Comparison of ENCODE assay signal across 31 cellular contexts in genomic region chr17:79699386-79700036, GRCh38. TPM values are rescaled to one million over a fixed set of nuclear protein-coding genes. Genes with fewer than 3 reads are reported as not detected.
DNase-seq lines count a peak whose midpoint lies in the region; ATAC-seq and TF ChIP-seq lines count a peak whose summit lies in the region.
"Had no signal": no experiment of that assay in that cellular context is flagged by ENCODE, and none has a peak within 500 bp of the region (broad histone marks: within the 10 kb centered on the region; RNA-seq: fewer than 3 reads in every experiment).

No MANE protein-coding gene starts in this region.

- H3K36me3 ChIP-seq in upper lobe of right lung, result no peaks in the 10 kb centered on the region
- H3K36me3 ChIP-seq: ascending aorta, cardiac muscle cell, esophagus muscularis mucosa had no signal

- no peak overlapping the region for H3K4me3 Mint-ChIP-seq in stimulated activated naive CD8-positive, alpha-beta T cell treated with anti-CD3 and anti-CD28 coated beads, Interleukin-15, amount 100 ng/mL, for 72 hours
- H3K4me3 Mint-ChIP-seq in T-helper 17 cell, result no peak overlapping the region
- H3K4me3 Mint-ChIP-seq: activated naive CD8-positive, alpha-beta T cell treated with anti-CD3 and anti-CD28 coated beads, Interleukin-2, amount 10 ng/mL, durations not matched to agents 7 days and 5 days; B cell; immature natural killer cell; naive thymus-derived CD8-positive, alpha-beta T cell; type B pancreatic cell had no signal

- no peak overlapping the region for H3K4me3 ChIP-seq in upper lobe of right lung
- H3K4me3 ChIP-seq: A549, ascending aorta, cardiac muscle cell, esophagus muscularis mucosa had no signal

- ATAC-seq in stimulated activated naive CD8-positive, alpha-beta T cell treated with anti-CD3 and anti-CD28 coated beads, Interleukin-15, Interleukin-2, amounts not matched to agents 100 U/mL and 50 U/mL, for 24 hours, result peak; percentile 12
- no peak for ATAC-seq in stimulated activated naive CD8-positive, alpha-beta T cell treated with anti-CD3 and anti-CD28 coated beads, Interleukin-15, amount 100 ng/mL, for 72 hours
- ATAC-seq in T-helper 17 cell (peak; percentile 37), upper lobe of right lung (peak; percentile 4), HG02852 (IDR thresholded peaks at IDR 0.05; ENCODE audit: unreplicated experiment) (no peak)

- DNase-seq in stimulated activated naive CD8-positive, alpha-beta T cell treated with anti-CD3 and anti-CD28 coated beads, Interleukin-15, Interleukin-2, amounts not matched to agents 100 U/mL and 50 U/mL, for 24 hours, result no peak
- no peak for DNase-seq in stimulated activated naive CD8-positive, alpha-beta T cell treated with anti-CD3 and anti-CD28 coated beads, Interleukin-15, amount 100 ng/mL, for 72 hours
- DNase-seq in T-helper 17 cell (no peak), iPS-NIHi11 (ENCODE audit: low spot score) (peak; percentile 65), upper lobe of right lung (no peak), H4 (ENCODE audit: low spot score) (no peak), NCI-H2081 (lab: John Stamatoyannopoulos, UW) (no peak)
- DNase-seq: activated effector memory CD4-positive, alpha-beta T cell treated with anti-CD3 and anti-CD28 coated beads, Interleukin-2, amount 50 U/mL, for 16 hours; activated naive CD8-positive, alpha-beta T cell treated with anti-CD3 and anti-CD28 coated beads, Interleukin-2, amount 10 ng/mL, durations not matched to agents 7 days and 5 days; COR-L47; cortex of kidney; foreskin melanocyte; hippocampal formation; immature natural killer cell; naive thymus-derived CD8-positive, alpha-beta T cell; NCI-H2171; NCI-H510A treated with DMSO at 0.1 percent for 48 hours; Right ventricle myocardium superior had no signal

- peaks cover 2% of the 10 kb centered on the region for H3K36me3 Mint-ChIP-seq in T-helper 17 cell (ENCODE audit: low read depth)
- H3K36me3 Mint-ChIP-seq: activated naive CD8-positive, alpha-beta T cell treated with anti-CD3 and anti-CD28 coated beads, Interleukin-2, amount 10 ng/mL, durations not matched to agents 7 days and 5 days; immature natural killer cell; naive thymus-derived CD8-positive, alpha-beta T cell; type B pancreatic cell had no signal

- H3K9me3 ChIP-seq in T-helper 17 cell (ENCODE audit: control insufficient read depth, low read length, poor library complexity, severe bottlenecking), result no peaks in the 10 kb centered on the region
- no peaks in the 10 kb centered on the region for H3K9me3 ChIP-seq in upper lobe of right lung
- H3K9me3 ChIP-seq: A549, ascending aorta, esophagus muscularis mucosa had no signal

- H3K27me3 ChIP-seq in upper lobe of right lung, result peaks cover 7% of the 10 kb centered on the region
- H3K27me3 ChIP-seq: cardiac muscle cell had no signal

- peak overlapping the region in 1 of 2 donors; percentile 48 for H3K27ac Mint-ChIP-seq in stimulated activated naive CD8-positive, alpha-beta T cell treated with anti-CD3 and anti-CD28 coated beads, Interleukin-15, amount 100 ng/mL, for 72 hours
- H3K27ac Mint-ChIP-seq in T-helper 17 cell, result no peak overlapping the region
- H3K27ac Mint-ChIP-seq: activated naive CD8-positive, alpha-beta T cell treated with anti-CD3 and anti-CD28 coated beads, Interleukin-2, amount 10 ng/mL, durations not matched to agents 7 days and 5 days; B cell; immature natural killer cell; naive thymus-derived CD8-positive, alpha-beta T cell; type B pancreatic cell had no signal

- H3K9me3 Mint-ChIP-seq in stimulated activated naive CD8-positive, alpha-beta T cell treated with anti-CD3 and anti-CD28 coated beads, Interleukin-15, amount 100 ng/mL, for 72 hours, result no peaks in the 10 kb centered on the region
- H3K9me3 Mint-ChIP-seq: activated naive CD8-positive, alpha-beta T cell treated with anti-CD3 and anti-CD28 coated beads, Interleukin-2, amount 10 ng/mL, durations not matched to agents 7 days and 5 days; immature natural killer cell; type B pancreatic cell had no signal

- no peak overlapping the region for H3K27ac ChIP-seq in upper lobe of right lung
- H3K27ac ChIP-seq: ascending aorta, cardiac muscle cell, esophagus muscularis mucosa, HL-60, VCaP had no signal

- H3K4me1 Mint-ChIP-seq in stimulated activated naive CD8-positive, alpha-beta T cell treated with anti-CD3 and anti-CD28 coated beads, Interleukin-15, amount 100 ng/mL, for 72 hours, result peaks cover 41% of the 10 kb centered on the region
- peaks cover 8% of the 10 kb centered on the region for H3K4me1 Mint-ChIP-seq in T-helper 17 cell
- H3K4me1 Mint-ChIP-seq: immature natural killer cell had no signal

- intact Hi-C loops in upper lobe of right lung (cut with DNase I), result no loop called here

- no peak for TF ChIP-seq CTCF in upper lobe of right lung (IDR thresholded peaks at IDR 0.05)

- H3K27me3 Mint-ChIP-seq in stimulated activated naive CD8-positive, alpha-beta T cell treated with anti-CD3 and anti-CD28 coated beads, Interleukin-15, amount 100 ng/mL, for 72 hours, result peaks cover 65% of the 10 kb centered on the region
- peaks cover 49% of the 10 kb centered on the region for H3K27me3 Mint-ChIP-seq in T-helper 17 cell

- peaks cover 7% of the 10 kb centered on the region for H3K4me1 ChIP-seq in upper lobe of right lung
- H3K4me1 ChIP-seq: ascending aorta had no signal

RNA-seq across cellular contexts. Expression of gene ENPP7, which starts 31.2 kb away (rescaled TPM):
- total RNA-seq in T-helper 17 cell (not detected), upper lobe of right lung (not detected)
- total RNA-seq in H4 (2014; rRNA removed; shearing (Covaris generic)), result not detected in 2 replicates
- total RNA-seq: cardiac muscle cell, esophagus muscularis mucosa, omental fat pad, pulmonary artery endothelial cell, Right ventricle myocardium superior, skeletal muscle tissue, subcutaneous adipose tissue had no signal

Comparison
In these comparisons a context has a peak if more than half of its experiments do, and no peak if none do; other contexts are left out.
1. ATAC-seq: peak in stimulated activated naive CD8-positive, alpha-beta T cell treated with anti-CD3 and anti-CD28 coated beads, Interleukin-15, Interleukin-2, amounts not matched to agents 100 U/mL and 50 U/mL, for 24 hours (single experiment), T-helper 17 cell (single experiment) and upper lobe of right lung (single experiment); none in stimulated activated naive CD8-positive, alpha-beta T cell treated with anti-CD3 and anti-CD28 coated beads, Interleukin-15, amount 100 ng/mL, for 72 hours (single experiment) and HG02852 (single experiment).